ENCODE assay signal across 13 cellular contexts in the genomic region with DNA sequence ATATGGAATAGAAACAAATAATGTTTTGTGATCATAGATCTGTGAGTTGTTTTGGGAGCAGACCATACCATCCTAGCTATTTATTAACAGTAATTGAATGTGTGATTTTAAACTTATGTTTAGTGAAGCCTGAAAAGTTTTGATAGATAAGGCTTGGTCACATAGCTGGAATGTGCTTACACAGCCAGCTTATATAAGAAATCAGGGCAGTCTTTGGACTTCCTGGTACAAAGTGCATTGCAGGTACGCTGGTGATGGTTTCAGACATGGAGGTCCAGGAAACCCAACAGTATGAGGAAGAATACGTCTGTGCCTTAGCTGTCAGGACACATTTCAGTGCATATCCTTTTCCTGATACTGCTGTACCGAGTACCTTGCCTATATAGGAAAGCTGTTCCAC.
"Had no signal": no experiment of that assay in that cellular context is flagged by ENCODE, and none has a peak within 500 bp of the region (broad histone marks: within the 10 kb centered on the region; RNA-seq: fewer than 3 reads in every experiment).

No MANE protein-coding gene starts in this region.

- H3K27me3 ChIP-seq: gastroesophageal sphincter, upper lobe of right lung had no signal

- H3K9me3 ChIP-seq: gastroesophageal sphincter, upper lobe of right lung had no signal

- H3K4me1 ChIP-seq: gastroesophageal sphincter, upper lobe of right lung had no signal

- H3K27ac ChIP-seq: epithelial cell of prostate, gastroesophageal sphincter, upper lobe of right lung had no signal

- H3K4me3 ChIP-seq: gastroesophageal sphincter, upper lobe of right lung had no signal

- H3K36me3 ChIP-seq: gastroesophageal sphincter, upper lobe of right lung had no signal

- DNase-seq: activated CD4-positive, alpha-beta T cell treated with anti-CD3 and anti-CD28 coated beads, Interleukin-2, amount 50 U/mL, for 4 hours; activated naive CD4-positive, alpha-beta T cell treated with anti-CD3 and anti-CD28 coated beads, Interleukin-2, amount 50 U/mL, for 16 hours; activated T-cell treated with anti-CD3 and anti-CD28 coated beads, Interleukin-2, amount 50 U/mL, for 1 hour; effector memory CD8-positive, alpha-beta T cell; mammary epithelial cell; nephron progenitor cell; right cardiac atrium; stimulated activated CD4-positive, alpha-beta T cell treated with anti-CD3 and anti-CD28 coated beads, Interleukin-2, amount 100 ng/mL, for 24 hours; stimulated activated naive B cell treated with anti-CD40 and anti-IgM and Interleukin-4, amounts not matched to agents 10 μg/mL and 1 μg/mL and 100 μg/mL, for 72 hours; substantia nigra; upper lobe of right lung had no signal
